In genomic region chr11:26551186-26551801, GRCh38 we compare ENCODE assay signal across 11 cellular contexts. TPM values are rescaled to one million over a fixed set of nuclear protein-coding genes. Genes with fewer than 3 reads are reported as not detected.
DNase-seq lines count a peak whose midpoint lies in the region; TF ChIP-seq lines count a peak whose summit lies in the region.
"Had no signal": no experiment of that assay in that cellular context is flagged by ENCODE, and none has a peak within 500 bp of the region (broad histone marks: within the 10 kb centered on the region; RNA-seq: fewer than 3 reads in every experiment).

No MANE protein-coding gene starts in this region.

- no peaks in the 10 kb centered on the region for H3K36me3 Mint-ChIP-seq in chondrocyte (ENCODE audit: low read depth)

- H3K4me1 ChIP-seq in osteoblast (ENCODE audit: insufficient read depth, low read length), result no peaks in the 10 kb centered on the region
- no peaks in the 10 kb centered on the region for H3K4me1 ChIP-seq in ovary (ENCODE audit: insufficient read depth)

- H3K9me3 ChIP-seq in osteoblast (ENCODE audit: low read depth, low read length), result no peaks in the 10 kb centered on the region
- H3K9me3 ChIP-seq in ovary, result no peaks in the 10 kb centered on the region

- 30 to 60% (median 32%) methylated on average over 1 of the region's 1 CpG for WGBS in ovary, 3 donors

- H3K36me3 ChIP-seq in osteoblast (ENCODE audit: insufficient read depth, low read length), result no peaks in the 10 kb centered on the region
- no peaks in the 10 kb centered on the region for H3K36me3 ChIP-seq in ovary

- no peaks in the 10 kb centered on the region for H3K79me2 ChIP-seq in osteoblast (ENCODE audit: insufficient read depth, low read length)

- no peaks in the 10 kb centered on the region for H4K20me1 ChIP-seq in osteoblast (ENCODE audit: insufficient read depth, low read length)

- TF ChIP-seq CTCF in LNCaP clone FGC (IDR thresholded peaks at IDR 0.05; ENCODE audit: control insufficient read depth, extremely low read depth, insufficient read depth), result peak; percentile 48
- TF ChIP-seq CTCF in chondrocyte (IDR thresholded peaks at IDR 0.05), result peak; percentile 82
- TF ChIP-seq CTCF in osteoblast (IDR thresholded peaks at IDR 0.05; ENCODE audit: extremely low read depth, low read depth, low read length), result peak; percentile 55
- no peak for TF ChIP-seq CTCF in ovary (IDR thresholded peaks at IDR 0.05)

- TF ChIP-seq POLR2A in ovary (IDR thresholded peaks at IDR 0.05), result no peak

- no peak overlapping the region for H3K27ac Mint-ChIP-seq in chondrocyte (ENCODE audit: unreplicated experiment)
- H3K27ac Mint-ChIP-seq: activated T-helper 2 cell treated with anti-CD3 and anti-CD28 coated beads, Interferon-gamma antibody, Interleukin-2, Interleukin-4, amounts not matched to agents 10 μg/mL and 5 μg/mL and 100 μg/mL, durations not matched to agents 14 hours and 24 hours and 36 hours had no signal

- H2AFZ ChIP-seq in osteoblast (ENCODE audit: low read length), result no peak overlapping the region

- peak; percentile 26 for DNase-seq in NCI-H1105 treated with DMSO at 0.1 percent for 48 hours (lab: John Stamatoyannopoulos, UW)
- no peak for DNase-seq in NCI-H1105 (lab: John Stamatoyannopoulos, UW)
- DNase-seq in LNCaP clone FGC (ENCODE audit: low read depth), result peak; percentile 7
- no peak for DNase-seq in chondrocyte (ENCODE audit: low spot score)
- no peak for DNase-seq in osteoblast (ENCODE audit: insufficient read length, low spot score, missing footprints)
- no peak for DNase-seq in ovary
- DNase-seq in activated CD4-positive, alpha-beta T cell treated with anti-CD3 and anti-CD28 coated beads for 4 hours, result no peak
- no peak for DNase-seq in germinal center (ENCODE audit: low spot score)
- DNase-seq: AML-193, NCI-H226 had no signal

- peaks cover 15% of the 10 kb centered on the region for H3K27me3 Mint-ChIP-seq in chondrocyte (ENCODE audit: low read depth)

- TF ChIP-seq EP300 in ovary (IDR thresholded peaks at IDR 0.05), result no peak

- no peaks in the 10 kb centered on the region for H3K4me1 Mint-ChIP-seq in chondrocyte (ENCODE audit: low read depth)

- no peak overlapping the region for H3K4me2 ChIP-seq in osteoblast (ENCODE audit: insufficient read depth, low read length)

- H3K9me3 Mint-ChIP-seq in chondrocyte (ENCODE audit: low read depth), result no peaks in the 10 kb centered on the region
- H3K9me3 Mint-ChIP-seq: activated T-helper 2 cell treated with anti-CD3 and anti-CD28 coated beads, Interferon-gamma antibody, Interleukin-2, Interleukin-4, amounts not matched to agents 10 μg/mL and 5 μg/mL and 100 μg/mL, durations not matched to agents 14 hours and 24 hours and 36 hours had no signal

- H3K4me3 ChIP-seq in LNCaP clone FGC (ENCODE audit: low read depth, low read length), result no peak overlapping the region
- no peak overlapping the region for H3K4me3 ChIP-seq in osteoblast (ENCODE audit: insufficient read depth, low read length)
- no peak overlapping the region for H3K4me3 ChIP-seq in ovary

- no peak overlapping the region for H3K4me3 Mint-ChIP-seq in chondrocyte (ENCODE audit: unreplicated experiment)

- H3K27me3 ChIP-seq in osteoblast (ENCODE audit: insufficient read depth, low read length) (no peaks in the 10 kb centered on the region), ovary (no peaks in the 10 kb centered on the region)

- H3K27ac ChIP-seq in osteoblast (ENCODE audit: low read depth, low read length) (no peak overlapping the region), ovary (no peak overlapping the region)

- intact Hi-C loops in ovary (cut with DNase I), result no loop called here

RNA-seq across cellular contexts. Expression of gene MUC15, which starts 20.8 kb away (rescaled TPM):
- total RNA-seq in chondrocyte (not detected in 3 replicates), osteoblast (not detected in 2 replicates), ovary (1 to 10 TPM in 1 of 7 donors, under 1 TPM in 2, not detected in 4; 0.25 to 4.5 (median 0.56) TPM)
- under 1 TPM in 1 of 2 donors, not detected in 1; 0.50 TPM for polyA plus RNA-seq in ovary
- total RNA-seq: activated T-helper 2 cell treated with anti-CD3 and anti-CD28 coated beads, Interferon-gamma antibody, Interleukin-2, Interleukin-4, amounts not matched to agents 10 μg/mL and 5 μg/mL and 100 μg/mL, durations not matched to agents 14 hours and 24 hours and 36 hours had no signal

Comparison
In these comparisons a context has a peak if more than half of its experiments do, and no peak if none do; other contexts are left out.
1. DNase-seq: peak in NCI-H1105 treated with DMSO at 0.1 percent for 48 hours (single experiment) and LNCaP clone FGC (single experiment); none in NCI-H1105 (single experiment), chondrocyte (single experiment), osteoblast (single experiment), ovary (0 of 5), activated CD4-positive, alpha-beta T cell treated with anti-CD3 and anti-CD28 coated beads for 4 hours (0 of 2) and germinal center (single experiment).
2. CTCF ChIP-seq: peak in LNCaP clone FGC (single experiment), chondrocyte (single experiment) and osteoblast (single experiment); none in ovary (0 of 3).